18 cellular contexts compared by ENCODE assay signal in the genomic region with DNA sequence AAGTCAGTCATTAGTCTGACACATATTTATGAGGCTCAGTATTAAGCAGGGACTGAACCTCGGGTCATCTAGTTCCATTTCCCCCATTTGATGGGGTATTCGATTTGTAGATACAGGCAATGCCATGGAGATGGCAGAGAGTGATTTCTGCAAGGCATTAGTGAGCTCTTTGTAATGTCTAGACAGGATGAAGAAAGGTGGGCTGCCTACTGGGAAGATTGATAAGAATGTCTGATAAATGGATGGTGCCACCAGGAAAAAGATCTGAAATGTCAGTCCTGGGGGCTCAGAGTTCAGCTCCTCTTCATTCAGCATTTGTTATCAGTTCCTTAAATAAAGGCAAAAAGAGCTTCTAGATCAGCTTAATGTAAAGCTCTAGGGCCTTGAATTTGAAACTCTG. TPM values are rescaled to one million over a fixed set of nuclear protein-coding genes. Genes with fewer than 3 reads are reported as not detected.
DNase-seq lines count a peak whose midpoint lies in the region; ATAC-seq and TF ChIP-seq lines count a peak whose summit lies in the region.
"Had no signal": no experiment of that assay in that cellular context is flagged by ENCODE, and none has a peak within 500 bp of the region (broad histone marks: within the 10 kb centered on the region; RNA-seq: fewer than 3 reads in every experiment).

No MANE protein-coding gene starts in this region.

- H3K4me1 Mint-ChIP-seq in neural progenitor cell (no peaks in the 10 kb centered on the region), GM23338 (peaks cover 14% of the 10 kb centered on the region)
- H3K4me1 Mint-ChIP-seq in activated T-cell treated with anti-CD3 and anti-CD28 coated beads, Interleukin-2, amount 50 U/mL, for 4 hours (ENCODE audit: low read depth): no peaks in the 10 kb centered on the region
- no peaks in the 10 kb centered on the region for H3K4me1 Mint-ChIP-seq in activated CD4-positive, alpha-beta memory T cell treated with anti-CD3 and anti-CD28 coated beads for 36 hours (ENCODE audit: low read depth)

- no peaks in the 10 kb centered on the region; the same call in 1 of the 2 replicates for H3K9me2 ChIP-seq in GM23338 (ENCODE audit: insufficient read depth)

- ATAC-seq in activated T-cell treated with anti-CD3 and anti-CD28 coated beads, Interleukin-2, amount 50 U/mL, for 4 hours: no peak
- no peak for ATAC-seq in GM23338
- ATAC-seq: CD8-positive, alpha-beta T cell; GM12878 had no signal

- CTCF ChIA-PET in activated CD4-positive, alpha-beta memory T cell treated with anti-CD3 and anti-CD28 coated beads for 36 hours (lab: Charles Lee): interaction anchor here (1.1 kb wide), 1 partner anchor 13 kb away, joined by 4 read pairs; no protein-coding TSS in a partner anchor

- H3K36me3 ChIP-seq in neural progenitor cell: no peaks in the 10 kb centered on the region
- no peaks in the 10 kb centered on the region for H3K36me3 ChIP-seq in GM23338 (ENCODE audit: insufficient read depth)
- H3K36me3 ChIP-seq: BLaER1 had no signal

- TF ChIP-seq CTCF in neural progenitor cell (IDR thresholded peaks at IDR 0.05) (no peak), GM23338 (conservative IDR thresholded peaks at IDR 0.05; ENCODE audit: low read depth in 2 of 2) (no peak)

- peak overlapping the region; percentile 81 for H3K27ac ChIP-seq in caudate nucleus (ENCODE audit: low read depth, low read length)
- no peak overlapping the region for H3K27ac ChIP-seq in neural progenitor cell
- H3K27ac ChIP-seq in GM23338 (ENCODE audit: low read depth): no peak overlapping the region
- H3K27ac ChIP-seq: BLaER1, GM23248 had no signal

- H3K36me3 Mint-ChIP-seq in neural progenitor cell (no peaks in the 10 kb centered on the region), GM23338 (ENCODE audit: low read depth) (peaks cover 12% of the 10 kb centered on the region; the same call in 2 of the 3 replicates)
- H3K36me3 Mint-ChIP-seq in activated T-cell treated with anti-CD3 and anti-CD28 coated beads, Interleukin-2, amount 50 U/mL, for 4 hours (ENCODE audit: insufficient read depth): no peaks in the 10 kb centered on the region
- no peaks in the 10 kb centered on the region for H3K36me3 Mint-ChIP-seq in activated CD4-positive, alpha-beta memory T cell treated with anti-CD3 and anti-CD28 coated beads for 36 hours
- H3K36me3 Mint-ChIP-seq: CD8-positive, alpha-beta T cell had no signal

- H2AFZ ChIP-seq in neural progenitor cell (replicated peaks) (peak overlapping the region; percentile 14), GM23338 (no peak overlapping the region)
- H2AFZ ChIP-seq: GM23248 had no signal

- H3F3A ChIP-seq in neural progenitor cell (ENCODE audit: low read depth) (no peaks in the 10 kb centered on the region), GM23338 (replicated peaks; ENCODE audit: low read depth) (no peaks in the 10 kb centered on the region)

- no peak for DNase-seq in caudate nucleus (lab: John Stamatoyannopoulos, UW)
- DNase-seq in medulla oblongata (ENCODE audit: extremely low spot score): peak; percentile 14
- DNase-seq in neural progenitor cell (ENCODE audit: low spot score): no peak
- DNase-seq in activated T-cell treated with anti-CD3 and anti-CD28 coated beads, Interleukin-2, amount 50 U/mL, for 4 hours: no peak
- no peak for DNase-seq in GM23338 (ENCODE audit: low spot score)
- DNase-seq in activated CD4-positive, alpha-beta T cell treated with anti-CD3 and anti-CD28 coated beads for 4 hours: no peak
- no peak for DNase-seq in activated CD4-positive, alpha-beta memory T cell treated with anti-CD3 and anti-CD28 coated beads for 36 hours
- DNase-seq: 8988T; Calu3; CD8-positive, alpha-beta T cell; DMS79 treated with DMSO at 0.1 percent for 48 hours; GM23248; HCEC 1CT had no signal

- intact Hi-C loops in activated CD4-positive, alpha-beta memory T cell treated with anti-CD3 and anti-CD28 coated beads for 36 hours (cut with micrococcal nuclease): no loop called here

- no peaks in the 10 kb centered on the region for H3K27me3 Mint-ChIP-seq in neural progenitor cell (ENCODE audit: insufficient read depth, low read depth)
- H3K27me3 Mint-ChIP-seq in activated T-cell treated with anti-CD3 and anti-CD28 coated beads, Interleukin-2, amount 50 U/mL, for 4 hours (ENCODE audit: low read depth): no peaks in the 10 kb centered on the region
- H3K27me3 Mint-ChIP-seq in GM23338 (ENCODE audit: insufficient read depth, low read depth, poor library complexity): peaks cover 4% of the 10 kb centered on the region
- H3K27me3 Mint-ChIP-seq in activated CD4-positive, alpha-beta memory T cell treated with anti-CD3 and anti-CD28 coated beads for 36 hours: no peaks in the 10 kb centered on the region

- H3K4me3 Mint-ChIP-seq in neural progenitor cell (no peak overlapping the region), GM23338 (no peak overlapping the region)
- H3K4me3 Mint-ChIP-seq in activated T-cell treated with anti-CD3 and anti-CD28 coated beads, Interleukin-2, amount 50 U/mL, for 4 hours: no peak overlapping the region
- H3K4me3 Mint-ChIP-seq in activated CD4-positive, alpha-beta memory T cell treated with anti-CD3 and anti-CD28 coated beads for 36 hours: no peak overlapping the region
- H3K4me3 Mint-ChIP-seq: CD8-positive, alpha-beta T cell had no signal

- H3K9ac ChIP-seq in neural progenitor cell: no peak overlapping the region
- H3K9ac ChIP-seq: BLaER1, GM23248 had no signal

- POLR2A ChIA-PET in activated CD4-positive, alpha-beta memory T cell treated with anti-CD3 and anti-CD28 coated beads for 36 hours (lab: Charles Lee): no interaction called here

- H3K4me2 ChIP-seq in neural progenitor cell (no peak overlapping the region), GM23338 (no peak overlapping the region)
- H3K4me2 ChIP-seq: BLaER1 had no signal

- H4K20me1 ChIP-seq in neural progenitor cell (ENCODE audit: low read depth): no peaks in the 10 kb centered on the region
- H4K20me1 ChIP-seq in GM23338 (replicated peaks; ENCODE audit: insufficient read depth): no peaks in the 10 kb centered on the region
- H4K20me1 ChIP-seq: BLaER1 had no signal

- H3K4me3 ChIP-seq in neural progenitor cell (no peak overlapping the region), GM23338 (no peak overlapping the region)
- H3K4me3 ChIP-seq: BLaER1, GM12878, GM23248 had no signal

- H3K27me3 ChIP-seq in neural progenitor cell: no peaks in the 10 kb centered on the region
- H3K27me3 ChIP-seq in GM23338 (ENCODE audit: insufficient read depth): no peaks in the 10 kb centered on the region
- H3K27me3 ChIP-seq: BLaER1 had no signal

- no peak overlapping the region for H3K27ac Mint-ChIP-seq in neural progenitor cell
- no peak overlapping the region for H3K27ac Mint-ChIP-seq in GM23338
- no peak overlapping the region for H3K27ac Mint-ChIP-seq in activated CD4-positive, alpha-beta memory T cell treated with anti-CD3 and anti-CD28 coated beads for 36 hours
- H3K27ac Mint-ChIP-seq: CD8-positive, alpha-beta T cell had no signal

- no peaks in the 10 kb centered on the region for H3K4me1 ChIP-seq in neural progenitor cell
- H3K4me1 ChIP-seq in GM23338 (ENCODE audit: insufficient read depth): peaks cover 3% of the 10 kb centered on the region; the same call in 1 of the 2 replicates
- H3K4me1 ChIP-seq: BLaER1 had no signal

- H3K79me2 ChIP-seq in neural progenitor cell (ENCODE audit: low read depth) (no peaks in the 10 kb centered on the region), GM23338 (replicated peaks; ENCODE audit: insufficient read depth) (peaks cover 4% of the 10 kb centered on the region; the same call in 1 of the 2 replicates)

- H3K9me3 Mint-ChIP-seq in neural progenitor cell (no peaks in the 10 kb centered on the region), GM23338 (no peaks in the 10 kb centered on the region; the same call in 2 of the 3 replicates)
- no peaks in the 10 kb centered on the region for H3K9me3 Mint-ChIP-seq in activated T-cell treated with anti-CD3 and anti-CD28 coated beads, Interleukin-2, amount 50 U/mL, for 4 hours
- no peaks in the 10 kb centered on the region for H3K9me3 Mint-ChIP-seq in activated CD4-positive, alpha-beta memory T cell treated with anti-CD3 and anti-CD28 coated beads for 36 hours
- H3K9me3 Mint-ChIP-seq: CD8-positive, alpha-beta T cell had no signal

- H3K9me3 ChIP-seq in neural progenitor cell (ENCODE audit: low read depth): no peaks in the 10 kb centered on the region
- H3K9me3 ChIP-seq: BLaER1 had no signal

TF ChIP-seq in GM23338, 12 proteins besides CTCF, POLR2A, EP300 and RAD21 (continues in another document):
- TF ChIP-seq NANOG (IDR thresholded peaks at IDR 0.05; ENCODE audit: borderline replicate concordance): no peak
- TF ChIP-seq ZNF114 (CRISPR knock-in tag; IDR thresholded peaks at IDR 0.05): no peak
- no peak for TF ChIP-seq ZNF331 (CRISPR knock-in tag; IDR thresholded peaks at IDR 0.05; ENCODE audit: low read depth)
- no peak for TF ChIP-seq CREB1 (CRISPR knock-in tag; IDR thresholded peaks at IDR 0.05; ENCODE audit: low read depth)
- no peak for TF ChIP-seq POLR2AphosphoS5 (IDR thresholded peaks at IDR 0.05; ENCODE audit: low read depth)

RNA-seq across cellular contexts. Expression of gene HS3ST5, which starts 51.4 kb away (rescaled TPM):
- total RNA-seq in neural progenitor cell (ENCODE audit: low replicate concordance): 0.34 and 0.37 TPM in 2 replicates
- not detected for total RNA-seq in activated T-cell treated with anti-CD3 and anti-CD28 coated beads, Interleukin-2, amount 50 U/mL, for 4 hours
- 3.5 and 3.8 TPM in 2 replicates for total RNA-seq in GM23338 (2014; rRNA removed; shearing (Covaris generic))
- 2.8 and 2.9 TPM in 2 replicates for polyA plus RNA-seq in GM23338 (2016; fragmentation: Nextera tagmentation; extraction: Ambion mirVana)
- not detected for total RNA-seq in activated CD4-positive, alpha-beta memory T cell treated with anti-CD3 and anti-CD28 coated beads for 36 hours
- total RNA-seq: A673; CD8-positive, alpha-beta T cell; GM12878; GM23248; HT-29 had no signal
- polyA plus RNA-seq: AG04450, GM23248 had no signal
